8 cellular contexts compared by ENCODE assay signal in genomic region chrX:69615779-69616519, GRCh38. TPM values are rescaled to one million over a fixed set of nuclear protein-coding genes. Genes with fewer than 3 reads are reported as not detected.
A peak's percentile ranks its signal among the peaks of the same experiment; 100 is the strongest.
DNase-seq lines count a peak whose midpoint lies in the region; ATAC-seq and FAIRE-seq lines count a peak whose summit lies in the region.

EDA (plus strand) TSS chrX:69616113.

- no peaks in the 10 kb centered on the region for H3K9me3 Mint-ChIP-seq in CD8-positive, alpha-beta memory T cell

- H3K27ac ChIP-seq in CD8-positive, alpha-beta memory T cell (ENCODE audit: low read depth, low read length), result no peak within 1 kb of the TSS
- no peak within 1 kb of the TSS for H3K27ac ChIP-seq in small intestine (ENCODE audit: low read depth in 1 of 2, low read length in 1 of 2)

- FAIRE-seq in islet of Langerhans (lab: Jason Lieb, UNC) (peak; percentile 79), small intestine (lab: Jason Lieb, UNC) (no peak)

- H3K36me3 Mint-ChIP-seq in CD8-positive, alpha-beta memory T cell, result no peaks in the 10 kb centered on the region

- no peaks in the 10 kb centered on the region for H3K9me3 ChIP-seq in CD8-positive, alpha-beta memory T cell (ENCODE audit: low read length)
- H3K9me3 ChIP-seq in small intestine (ENCODE audit: control insufficient read depth, low read depth), result no peaks in the 10 kb centered on the region

- POLR2A ChIA-PET in CD8-positive, alpha-beta memory T cell (lab: Charles Lee), result no interaction called here

- CTCF ChIA-PET in CD8-positive, alpha-beta memory T cell (lab: Charles Lee), result no interaction called here

- DNase-seq in CD8-positive, alpha-beta memory T cell, result peak; percentile 35 to 58 (median 47)
- peak; percentile 82 for DNase-seq in NCI-H1694 (lab: John Stamatoyannopoulos, UW)
- DNase-seq in activated CD4-positive, alpha-beta T cell treated with anti-CD3 and anti-CD28 coated beads for 24 hours (ENCODE audit: low read depth in 2 of 2), result peak; percentile 40 to 57
- DNase-seq in cerebellum (ENCODE audit: low spot score), result peak; percentile 50
- peak; percentile 76 for DNase-seq in small intestine

- peaks cover 4 to 21% (median 9%) of the 10 kb centered on the region in 3 donors for H3K4me1 Mint-ChIP-seq in CD8-positive, alpha-beta memory T cell

- ATAC-seq in GM21723 (IDR thresholded peaks at IDR 0.05; ENCODE audit: unreplicated experiment), result peak; percentile 81
- ATAC-seq in GM21825 (IDR thresholded peaks at IDR 0.05; ENCODE audit: unreplicated experiment), result no peak

- no peak within 1 kb of the TSS for H3K4me3 ChIP-seq in CD8-positive, alpha-beta memory T cell (ENCODE audit: low read length)
- H3K4me3 ChIP-seq in small intestine (ENCODE audit: low read depth in 1 of 2, low read length in 2 of 2), result peak within 1 kb of the TSS; percentile 23 to 59

- 0 to 35% (median 12%) methylated on average over 31 to 62 of the region's 62 CpGs for WGBS in small intestine, 3 donors

- H3K4me3 Mint-ChIP-seq in CD8-positive, alpha-beta memory T cell, result peak within 1 kb of the TSS; percentile 77 to 87 (median 82)

- H3K36me3 ChIP-seq in CD8-positive, alpha-beta memory T cell (ENCODE audit: insufficient read depth, low read length), result no peaks in the 10 kb centered on the region
- no peaks in the 10 kb centered on the region for H3K36me3 ChIP-seq in small intestine (ENCODE audit: control insufficient read depth in 2 of 2, insufficient read depth in 2 of 2, low read length in 2 of 2)

- peaks cover 7% of the 10 kb centered on the region for H3K4me1 ChIP-seq in CD8-positive, alpha-beta memory T cell (ENCODE audit: insufficient read depth, low read length)
- H3K4me1 ChIP-seq in small intestine (ENCODE audit: control insufficient read depth in 2 of 2, insufficient read depth in 1 of 2, low read depth in 1 of 2, low read length in 1 of 2), result no peaks in the 10 kb centered on the region

- H3K27me3 Mint-ChIP-seq in CD8-positive, alpha-beta memory T cell, result peaks cover 15 to 31% of the 10 kb centered on the region in 2 donors

- no peaks in the 10 kb centered on the region for H3K27me3 ChIP-seq in CD8-positive, alpha-beta memory T cell (ENCODE audit: insufficient read depth, low read length, poor library complexity, severe bottlenecking)
- no peaks in the 10 kb centered on the region for H3K27me3 ChIP-seq in small intestine (ENCODE audit: control insufficient read depth in 2 of 2, insufficient read depth in 2 of 2, low read length in 2 of 2)

- peak within 1 kb of the TSS in 3 of 8 donors; percentile 23 to 76 (median 44) for H3K27ac Mint-ChIP-seq in CD8-positive, alpha-beta memory T cell

RNA-seq across cellular contexts. Expression of gene EDA, which starts in this region (rescaled TPM):
- under 1 TPM; 0.53 to 0.57 TPM for total RNA-seq in CD8-positive, alpha-beta memory T cell
- 1.1 TPM for polyA plus RNA-seq in CD8-positive, alpha-beta memory T cell
- 4.8 TPM for total RNA-seq in cerebellum
- 1 to 10 TPM in 2 of 3 donors, not detected in 1; 1.1 to 1.4 TPM for polyA plus RNA-seq in small intestine
